Comparison of ENCODE assay signal across 12 cellular contexts in genomic region chr2:233421091-233421816, GRCh38.
DNase-seq lines count a peak whose midpoint lies in the region; ATAC-seq, FAIRE-seq and TF ChIP-seq lines count a peak whose summit lies in the region.
"Had no signal": no experiment of that assay in that cellular context is flagged by ENCODE, and none has a peak within 500 bp of the region (broad histone marks: within the 10 kb centered on the region; RNA-seq: fewer than 3 reads in every experiment).

No MANE protein-coding gene starts in this region.

- H2AFZ ChIP-seq in H9 (ENCODE audit: low read length): no peak overlapping the region

- H3K9me3 ChIP-seq in BLaER1: no peaks in the 10 kb centered on the region; the same call in 1 of the 2 replicates
- H3K9me3 ChIP-seq in H9 (ENCODE audit: control insufficient read depth, low read depth, low read length): no peaks in the 10 kb centered on the region

- POLR2A ChIA-PET in activated naive CD8-positive, alpha-beta T cell treated with anti-CD3 and anti-CD28 coated beads, Interleukin-2, amount 10 ng/mL, durations not matched to agents 7 days and 5 days (lab: Charles Lee): interaction anchor here (1.0 to 2.7 kb wide), 9 partner anchors 9 to 361 kb away, joined by 3 to 10 read pairs (median 4); partner anchors contain the start of gene INPP5D

- no peak overlapping the region for H2BK20ac ChIP-seq in H9 (ENCODE audit: low read depth, low read length, poor library complexity, severe bottlenecking)

- H3K27ac ChIP-seq in BLaER1: peak overlapping the region; percentile 57
- no peak overlapping the region for H3K27ac ChIP-seq in H9 (ENCODE audit: insufficient read length, low read depth, low read length)

- H3K4me3 ChIP-seq in BLaER1: no peak overlapping the region; the same call in 1 of the 2 replicates

- H2BK12ac ChIP-seq in H9 (ENCODE audit: insufficient read length, low read depth, low read length): no peak overlapping the region

- peaks cover 63% of the 10 kb centered on the region for H3K36me3 ChIP-seq in BLaER1

- H4K91ac ChIP-seq in H9 (ENCODE audit: insufficient read length, low read depth, low read length): no peak overlapping the region

- H3K4ac ChIP-seq in H9 (ENCODE audit: low read depth, low read length): no peak overlapping the region

- H3K4me1 ChIP-seq in BLaER1 (peaks cover 85% of the 10 kb centered on the region), H9 (ENCODE audit: insufficient read depth, low read length) (peaks cover 8% of the 10 kb centered on the region; the same call in 1 of the 2 replicates)

- H3K9ac ChIP-seq in BLaER1: peak overlapping the region; percentile 55; the same call in 1 of the 2 replicates
- H3K9ac ChIP-seq in H9 (ENCODE audit: extremely low read depth, insufficient read length, low read length): no peak overlapping the region

- H2BK15ac ChIP-seq in H9 (ENCODE audit: low read depth, low read length): no peak overlapping the region

- ATAC-seq in activated naive CD8-positive, alpha-beta T cell treated with anti-CD3 and anti-CD28 coated beads, Interleukin-2, amount 10 ng/mL, durations not matched to agents 7 days and 5 days (ENCODE audit: low read depth): no peak
- no peak for ATAC-seq in natural killer cell
- ATAC-seq in HG03354 (IDR thresholded peaks at IDR 0.05; ENCODE audit: poor library complexity, severe bottlenecking, unreplicated experiment): no peak

- H2BK5ac ChIP-seq in H9 (ENCODE audit: insufficient read length, low read length): no peak overlapping the region

- TF ChIP-seq CTCF in H9 (conservative IDR thresholded peaks at IDR 0.05) (no peak), natural killer cell (IDR thresholded peaks at IDR 0.05) (no peak)

- WGBS in H9 (ENCODE audit: extremely low coverage, insufficient read length, low lambda C conversion rate): no CpG with 5 or more reads among the region's 14 CpGs

- H3K79me2 ChIP-seq in H9 (ENCODE audit: insufficient read depth, low read length): no peaks in the 10 kb centered on the region

- H3T11ph ChIP-seq in H9 (ENCODE audit: low read length): no peak overlapping the region

- H3K4me3 Mint-ChIP-seq in H9: no peak overlapping the region
- peak overlapping the region; percentile 74 for H3K4me3 Mint-ChIP-seq in activated naive CD8-positive, alpha-beta T cell treated with anti-CD3 and anti-CD28 coated beads, Interleukin-2, amount 10 ng/mL, durations not matched to agents 7 days and 5 days
- H3K4me3 Mint-ChIP-seq in natural killer cell: peak overlapping the region; percentile 90
- H3K4me3 Mint-ChIP-seq: brain had no signal

- H3K36me3 Mint-ChIP-seq in H9 (ENCODE audit: insufficient read depth in 1 of 3, low read depth in 3 of 3) (peaks cover 0 to 2% (median 0%) of the 10 kb centered on the region in 3 experiments; a peak in 2 of 7 replicates), natural killer cell (no peaks in the 10 kb centered on the region)
- peaks cover 33% of the 10 kb centered on the region for H3K36me3 Mint-ChIP-seq in activated naive CD8-positive, alpha-beta T cell treated with anti-CD3 and anti-CD28 coated beads, Interleukin-2, amount 10 ng/mL, durations not matched to agents 7 days and 5 days

- H3K9me3 Mint-ChIP-seq in H9 (no peaks in the 10 kb centered on the region), natural killer cell (no peaks in the 10 kb centered on the region)
- no peaks in the 10 kb centered on the region for H3K9me3 Mint-ChIP-seq in activated naive CD8-positive, alpha-beta T cell treated with anti-CD3 and anti-CD28 coated beads, Interleukin-2, amount 10 ng/mL, durations not matched to agents 7 days and 5 days

- H3K27ac Mint-ChIP-seq in H9: peak overlapping the region in 1 of 3 experiments; percentile 77; a peak in 3 of 7 replicates
- H3K27ac Mint-ChIP-seq in activated naive CD8-positive, alpha-beta T cell treated with anti-CD3 and anti-CD28 coated beads, Interleukin-2, amount 10 ng/mL, durations not matched to agents 7 days and 5 days: peak overlapping the region; percentile 91
- peak overlapping the region; percentile 88 to 89 for H3K27ac Mint-ChIP-seq in natural killer cell

- H3K18ac ChIP-seq in H9 (ENCODE audit: insufficient read length, low read depth, low read length): no peak overlapping the region

- no peaks in the 10 kb centered on the region for H3K23me2 ChIP-seq in H9 (ENCODE audit: insufficient read length, low read depth, low read length, poor library complexity, severe bottlenecking)

- intact Hi-C loops in natural killer cell (cut with micrococcal nuclease): no loop called here

- no peak for FAIRE-seq in frontal cortex (lab: Jason Lieb, UNC)
- FAIRE-seq: kidney, RCC 7860 had no signal

- H2AK5ac ChIP-seq in H9 (ENCODE audit: insufficient read length, low read length): no peak overlapping the region

- H3K4me2 ChIP-seq in BLaER1: peak overlapping the region; percentile 83
- no peak overlapping the region for H3K4me2 ChIP-seq in H9 (ENCODE audit: insufficient read depth, insufficient read length, low read length)

- H3K14ac ChIP-seq in H9 (ENCODE audit: insufficient read depth, low read length): peak overlapping the region; percentile 18; the same call in 1 of the 2 replicates

- no peaks in the 10 kb centered on the region for H3K79me1 ChIP-seq in H9 (ENCODE audit: insufficient read depth, low read depth, low read length, poor library complexity, severe bottlenecking)

- no peak overlapping the region for H3K56ac ChIP-seq in H9 (ENCODE audit: insufficient read length, low read depth, low read length)

- H2BK120ac ChIP-seq in H9 (ENCODE audit: low read depth, low read length, poor library complexity, severe bottlenecking): no peak overlapping the region

- H3K23ac ChIP-seq in H9 (ENCODE audit: insufficient read length, low read depth, low read length): no peak overlapping the region

- H3K4me1 Mint-ChIP-seq in H9: peaks cover 32 to 39% of the 10 kb centered on the region in 2 experiments
- peaks cover 68% of the 10 kb centered on the region for H3K4me1 Mint-ChIP-seq in activated naive CD8-positive, alpha-beta T cell treated with anti-CD3 and anti-CD28 coated beads, Interleukin-2, amount 10 ng/mL, durations not matched to agents 7 days and 5 days
- peaks cover 85 to 91% of the 10 kb centered on the region in 2 donors for H3K4me1 Mint-ChIP-seq in natural killer cell

- DNase-seq in H9 (no peak), natural killer cell (no peak), DMS153 treated with DMSO at 0.1 percent for 48 hours (lab: John Stamatoyannopoulos, UW; ENCODE audit: unreplicated experiment) (no peak), occipital lobe (lab: John Stamatoyannopoulos, UW) (no peak), frontal cortex (ENCODE audit: low spot score in 2 of 2) (no peak)
- no peak for DNase-seq in activated naive CD8-positive, alpha-beta T cell treated with anti-CD3 and anti-CD28 coated beads, Interleukin-2, amount 10 ng/mL, durations not matched to agents 7 days and 5 days
- DNase-seq: kidney, NCI-H1930 had no signal

- H3K27me3 Mint-ChIP-seq in H9 (ENCODE audit: low read depth): no peaks in the 10 kb centered on the region
- H3K27me3 Mint-ChIP-seq in activated naive CD8-positive, alpha-beta T cell treated with anti-CD3 and anti-CD28 coated beads, Interleukin-2, amount 10 ng/mL, durations not matched to agents 7 days and 5 days: no peaks in the 10 kb centered on the region
- no peaks in the 10 kb centered on the region for H3K27me3 Mint-ChIP-seq in natural killer cell (ENCODE audit: low read depth in 2 of 2)

- H4K8ac ChIP-seq in H9 (replicated peaks; ENCODE audit: insufficient read length, low read depth, low read length): no peak overlapping the region

- H4K5ac ChIP-seq in H9 (ENCODE audit: insufficient read length, low read depth, low read length): no peak overlapping the region

- H4K20me1 ChIP-seq in BLaER1 (peaks cover 100% of the 10 kb centered on the region), H9 (ENCODE audit: control insufficient read depth, insufficient read depth, insufficient read length) (peaks cover 2% of the 10 kb centered on the region)

- H3K27me3 ChIP-seq in BLaER1 (no peaks in the 10 kb centered on the region), H9 (ENCODE audit: insufficient read depth, low read length) (no peaks in the 10 kb centered on the region)

Comparison
In these comparisons a context has a peak if more than half of its experiments do, and no peak if none do; other contexts are left out.
1. H3K4me3 Mint-ChIP-seq: peak in activated naive CD8-positive, alpha-beta T cell treated with anti-CD3 and anti-CD28 coated beads, Interleukin-2, amount 10 ng/mL, durations not matched to agents 7 days and 5 days (single experiment) and natural killer cell (single experiment); none in H9 (0 of 2).